8 cellular contexts compared by ENCODE assay signal in genomic region chr11:7673724-7674434, GRCh38. TPM values are rescaled to one million over a fixed set of nuclear protein-coding genes. Genes with fewer than 3 reads are reported as not detected.
DNase-seq lines count a peak whose midpoint lies in the region; ATAC-seq and TF ChIP-seq lines count a peak whose summit lies in the region.

No MANE protein-coding gene starts in this region.

- H3K36me3 Mint-ChIP-seq in activated CD8-positive, alpha-beta memory T cell treated with anti-CD3 and anti-CD28 coated beads, Interleukin-2, amount 10 ng/mL, durations not matched to agents 7 days and 5 days: no peaks in the 10 kb centered on the region
- no peaks in the 10 kb centered on the region for H3K36me3 Mint-ChIP-seq in naive thymus-derived CD4-positive, alpha-beta T cell

- POLR2A ChIA-PET in naive thymus-derived CD4-positive, alpha-beta T cell (lab: Charles Lee): no interaction called here

- peaks cover 0 to 5% of the 10 kb centered on the region in 2 donors for H3K4me1 ChIP-seq in naive thymus-derived CD4-positive, alpha-beta T cell (ENCODE audit: control insufficient read depth in 2 of 2, insufficient read depth in 2 of 2, low read length in 2 of 2)

- no peaks in the 10 kb centered on the region for H3K9me3 ChIP-seq in naive thymus-derived CD4-positive, alpha-beta T cell (ENCODE audit: control insufficient read depth in 2 of 3, low read length in 3 of 3)

- intact Hi-C loops in naive thymus-derived CD4-positive, alpha-beta T cell (cut with micrococcal nuclease): no loop called here

- peaks cover 56% of the 10 kb centered on the region for H3K27me3 Mint-ChIP-seq in activated CD8-positive, alpha-beta memory T cell treated with anti-CD3 and anti-CD28 coated beads, Interleukin-2, amount 10 ng/mL, durations not matched to agents 7 days and 5 days
- H3K27me3 Mint-ChIP-seq in naive thymus-derived CD4-positive, alpha-beta T cell: peaks cover 50 to 67% (median 54%) of the 10 kb centered on the region in 5 donors

- H3K4me1 Mint-ChIP-seq in activated CD8-positive, alpha-beta memory T cell treated with anti-CD3 and anti-CD28 coated beads, Interleukin-2, amount 10 ng/mL, durations not matched to agents 7 days and 5 days: peaks cover 6% of the 10 kb centered on the region
- H3K4me1 Mint-ChIP-seq in naive thymus-derived CD4-positive, alpha-beta T cell: peaks cover 0 to 20% (median 9%) of the 10 kb centered on the region in 7 donors

- H3K4me3 Mint-ChIP-seq in activated CD8-positive, alpha-beta memory T cell treated with anti-CD3 and anti-CD28 coated beads, Interleukin-2, amount 10 ng/mL, durations not matched to agents 7 days and 5 days: peak overlapping the region; percentile 9
- peak overlapping the region; percentile 64 to 90 (median 76) for H3K4me3 Mint-ChIP-seq in naive thymus-derived CD4-positive, alpha-beta T cell

- no peak overlapping the region for H3K27ac ChIP-seq in naive thymus-derived CD4-positive, alpha-beta T cell (ENCODE audit: low read depth, low read length)

- peak overlapping the region; percentile 52 for H3K4me3 ChIP-seq in epithelial cell of proximal tubule (ENCODE audit: low read depth, low read length)
- H3K4me3 ChIP-seq in naive thymus-derived CD4-positive, alpha-beta T cell (ENCODE audit: low read length): peak overlapping the region; percentile 24

- H3K9me3 Mint-ChIP-seq in activated CD8-positive, alpha-beta memory T cell treated with anti-CD3 and anti-CD28 coated beads, Interleukin-2, amount 10 ng/mL, durations not matched to agents 7 days and 5 days (ENCODE audit: low read depth): no peaks in the 10 kb centered on the region
- peaks cover 0 to 2% (median 0%) of the 10 kb centered on the region in 11 donors for H3K9me3 Mint-ChIP-seq in naive thymus-derived CD4-positive, alpha-beta T cell

- ATAC-seq in activated CD8-positive, alpha-beta memory T cell treated with anti-CD3 and anti-CD28 coated beads, Interleukin-2, amount 10 ng/mL, durations not matched to agents 7 days and 5 days: peak; percentile 64
- ATAC-seq in naive thymus-derived CD4-positive, alpha-beta T cell: peak; percentile 62
- no peak for ATAC-seq in GM19035 (IDR thresholded peaks at IDR 0.05; ENCODE audit: unreplicated experiment)
- no peak for ATAC-seq in GM21381 (IDR thresholded peaks at IDR 0.05; ENCODE audit: unreplicated experiment)

- no peaks in the 10 kb centered on the region for H3K36me3 ChIP-seq in naive thymus-derived CD4-positive, alpha-beta T cell (ENCODE audit: control insufficient read depth in 2 of 3, insufficient read depth in 3 of 3, low read length in 3 of 3)

- no peak for DNase-seq in activated CD8-positive, alpha-beta memory T cell treated with anti-CD3 and anti-CD28 coated beads, Interleukin-2, amount 10 ng/mL, durations not matched to agents 7 days and 5 days
- DNase-seq in activated CD8-positive, alpha-beta memory T cell treated with anti-CD3 and anti-CD28 coated beads, Interleukin-2, amount 50 U/mL, for 4 hours: no peak
- DNase-seq in NCI-H748 treated with DMSO at 0.1 percent for 48 hours (lab: John Stamatoyannopoulos, UW) (peak; percentile 5), epithelial cell of proximal tubule (ENCODE audit: low read depth) (no peak), cortex of kidney (lab: John Stamatoyannopoulos, UW) (no peak)
- peak in 2 of 9 donors; percentile 7 to 9 for DNase-seq in naive thymus-derived CD4-positive, alpha-beta T cell

- no peak for TF ChIP-seq CTCF in epithelial cell of proximal tubule (conservative IDR thresholded peaks at IDR 0.05; ENCODE audit: low read depth, low read length)

- no peak overlapping the region for H3K27ac Mint-ChIP-seq in activated CD8-positive, alpha-beta memory T cell treated with anti-CD3 and anti-CD28 coated beads, Interleukin-2, amount 10 ng/mL, durations not matched to agents 7 days and 5 days
- no peak overlapping the region for H3K27ac Mint-ChIP-seq in naive thymus-derived CD4-positive, alpha-beta T cell

- H3K27me3 ChIP-seq in naive thymus-derived CD4-positive, alpha-beta T cell (ENCODE audit: control insufficient read depth in 2 of 2, insufficient read depth in 2 of 2, low read length in 2 of 2): peaks cover 4 to 23% of the 10 kb centered on the region in 2 donors

- CTCF ChIA-PET in activated CD8-positive, alpha-beta memory T cell treated with anti-CD3 and anti-CD28 coated beads, Interleukin-2, amount 10 ng/mL, durations not matched to agents 7 days and 5 days (lab: Charles Lee): no interaction called here
- CTCF ChIA-PET in naive thymus-derived CD4-positive, alpha-beta T cell (lab: Charles Lee): no interaction called here

RNA-seq across cellular contexts. Expression of gene CYB5R2, which starts 0.6 kb away (rescaled TPM):
- total RNA-seq in activated CD8-positive, alpha-beta memory T cell treated with anti-CD3 and anti-CD28 coated beads, Interleukin-2, amount 10 ng/mL, durations not matched to agents 7 days and 5 days: 1 to 10 TPM; 1.5 to 2.4 TPM
- total RNA-seq in epithelial cell of proximal tubule: 17.9 and 18.7 TPM in 2 replicates
- 1 to 10 TPM in 1 of 5 experiments, under 1 TPM in 2, not detected in 2; 0.64 to 2.8 (median 0.69) TPM for total RNA-seq in naive thymus-derived CD4-positive, alpha-beta T cell
- under 1 TPM; 0.13 to 0.90 TPM for polyA plus RNA-seq in naive thymus-derived CD4-positive, alpha-beta T cell

RNA-seq across cellular contexts. Expression of gene OVCH2, which starts 32.4 kb away (rescaled TPM):
- total RNA-seq in activated CD8-positive, alpha-beta memory T cell treated with anti-CD3 and anti-CD28 coated beads, Interleukin-2, amount 10 ng/mL, durations not matched to agents 7 days and 5 days: not detected
- not detected in 2 replicates for total RNA-seq in epithelial cell of proximal tubule
- total RNA-seq in naive thymus-derived CD4-positive, alpha-beta T cell: not detected
- polyA plus RNA-seq in naive thymus-derived CD4-positive, alpha-beta T cell: not detected

Comparison
In these comparisons a context has a peak if more than half of its experiments do, and no peak if none do; other contexts are left out.
1. ATAC-seq: peak in activated CD8-positive, alpha-beta memory T cell treated with anti-CD3 and anti-CD28 coated beads, Interleukin-2, amount 10 ng/mL, durations not matched to agents 7 days and 5 days (single experiment) and naive thymus-derived CD4-positive, alpha-beta T cell (single experiment); none in GM19035 (single experiment) and GM21381 (single experiment).